ENCODE assay signal across 19 cellular contexts in the genomic region with DNA sequence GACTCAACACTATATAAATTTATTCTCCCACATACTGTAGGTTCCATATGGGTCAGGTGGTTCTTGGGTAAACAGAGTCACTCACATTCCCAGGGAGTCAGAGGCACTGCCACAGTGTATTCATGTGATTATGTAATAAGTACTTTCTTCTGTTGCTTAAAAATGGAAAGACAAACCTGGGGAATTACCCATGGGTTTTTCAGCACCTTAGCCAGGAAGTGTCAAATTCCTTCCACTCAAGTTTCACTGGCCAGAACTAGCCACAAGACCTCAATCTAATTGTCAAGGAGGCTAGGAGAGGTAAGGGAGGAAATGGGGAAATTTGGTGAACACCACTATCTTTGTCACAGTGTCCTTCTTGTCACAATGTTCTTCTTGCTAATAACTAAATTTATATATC.
"Had no signal": no experiment of that assay in that cellular context is flagged by ENCODE, and none has a peak within 500 bp of the region (broad histone marks: within the 10 kb centered on the region; RNA-seq: fewer than 3 reads in every experiment).

No MANE protein-coding gene starts in this region.

- H3K27me3 ChIP-seq: ascending aorta, breast epithelium, neutrophil, tibial artery, uterus had no signal

- H3K36me3 ChIP-seq: ascending aorta, breast epithelium, neutrophil, tibial artery, uterus had no signal

- H3K27ac Mint-ChIP-seq: activated naive CD4-positive, alpha-beta T cell treated with anti-CD3 and anti-CD28 coated beads for 36 hours; activated T-helper 2 cell treated with anti-CD3 and anti-CD28 coated beads, Interferon-gamma antibody, Interleukin-2, Interleukin-4, amounts not matched to agents 10 μg/mL and 5 μg/mL and 100 μg/mL, durations not matched to agents 14 hours and 24 hours and 36 hours; dendritic cell treated with granulocyte-macrophage colony-stimulating factor and Interleukin-4, amounts not matched to agents 40 ng/mL and 50 ng/mL, for 4 days; naive thymus-derived CD8-positive, alpha-beta T cell; stimulated activated naive B cell treated with anti-CD40 and anti-IgM and Interleukin-4, amounts not matched to agents 10 μg/mL and 1 μg/mL and 100 μg/mL, for 72 hours had no signal

- H3K4me3 Mint-ChIP-seq: activated naive CD4-positive, alpha-beta T cell treated with anti-CD3 and anti-CD28 coated beads for 36 hours; dendritic cell treated with granulocyte-macrophage colony-stimulating factor and Interleukin-4, amounts not matched to agents 40 ng/mL and 50 ng/mL, for 4 days; naive thymus-derived CD8-positive, alpha-beta T cell; stimulated activated naive B cell treated with anti-CD40 and anti-IgM and Interleukin-4, amounts not matched to agents 10 μg/mL and 1 μg/mL and 100 μg/mL, for 72 hours had no signal

- H3K9me3 ChIP-seq: ascending aorta, breast epithelium, neutrophil, tibial artery, uterus had no signal

- H3K36me3 Mint-ChIP-seq: naive thymus-derived CD8-positive, alpha-beta T cell; stimulated activated naive B cell treated with anti-CD40 and anti-IgM and Interleukin-4, amounts not matched to agents 10 μg/mL and 1 μg/mL and 100 μg/mL, for 72 hours had no signal

- H3K4me3 ChIP-seq: ascending aorta, breast epithelium, tibial artery, uterus had no signal

- H3K27ac ChIP-seq: ascending aorta, breast epithelium, neutrophil, tibial artery, uterus had no signal

- H3K4me1 ChIP-seq: ascending aorta, breast epithelium, tibial artery, uterus had no signal

- ATAC-seq: activated CD4-positive, CD25-positive, alpha-beta regulatory T cell treated with anti-CD3 and anti-CD28 coated beads, Interleukin-2, amount 50 U/mL, for 24 hours; left colon; naive thymus-derived CD8-positive, alpha-beta T cell; stimulated activated naive B cell treated with anti-CD40 and anti-IgM and Interleukin-4, amounts not matched to agents 10 μg/mL and 1 μg/mL and 100 μg/mL, for 72 hours had no signal

- H3K27me3 Mint-ChIP-seq: dendritic cell treated with granulocyte-macrophage colony-stimulating factor and Interleukin-4, amounts not matched to agents 40 ng/mL and 50 ng/mL, for 4 days; naive thymus-derived CD8-positive, alpha-beta T cell; stimulated activated naive B cell treated with anti-CD40 and anti-IgM and Interleukin-4, amounts not matched to agents 10 μg/mL and 1 μg/mL and 100 μg/mL, for 72 hours had no signal

- H3K4me1 Mint-ChIP-seq: naive thymus-derived CD8-positive, alpha-beta T cell; stimulated activated naive B cell treated with anti-CD40 and anti-IgM and Interleukin-4, amounts not matched to agents 10 μg/mL and 1 μg/mL and 100 μg/mL, for 72 hours had no signal

- DNase-seq: activated naive CD4-positive, alpha-beta T cell treated with anti-CD3 and anti-CD28 coated beads for 36 hours; activated T-cell treated with anti-CD3 and anti-CD28 coated beads for 4 hours; effector memory CD4-positive, alpha-beta T cell; foreskin melanocyte; head of caudate nucleus; left colon; naive thymus-derived CD8-positive, alpha-beta T cell; retina; stimulated activated CD4-positive, alpha-beta T cell treated with anti-CD3 and anti-CD28 coated beads, Interleukin-4, amount 100 ng/mL, for 1 hour; stimulated activated naive B cell treated with anti-CD40 and anti-IgM and Interleukin-4, amounts not matched to agents 10 μg/mL and 1 μg/mL and 100 μg/mL, for 72 hours; T1000; tibial artery; uterus had no signal
